ENCODE assay signal across 2 cellular contexts in the genomic region with DNA sequence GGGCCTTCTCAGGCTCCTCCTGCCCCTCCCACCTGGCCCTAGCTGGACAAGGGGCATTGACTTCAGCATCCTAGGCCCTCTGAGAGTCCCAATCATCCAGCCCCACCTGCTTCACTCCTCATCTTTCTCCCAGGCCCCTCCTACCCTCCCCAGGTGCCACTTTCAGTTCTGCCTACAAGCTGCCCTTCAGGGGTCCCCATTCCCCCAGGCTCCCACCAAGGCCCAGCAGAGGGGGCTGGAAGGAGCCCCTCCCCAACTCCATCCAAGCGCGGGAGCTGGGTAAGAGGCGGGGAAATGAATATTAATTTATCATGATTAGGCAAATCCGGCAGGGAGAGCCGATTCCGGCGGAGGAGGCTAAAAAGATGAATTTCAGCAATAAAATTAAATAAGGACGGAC.
TF ChIP-seq lines count a peak whose summit lies in the region.

No MANE protein-coding gene starts in this region.

TF ChIP-seq in SK-N-SH, 30 proteins besides CTCF, POLR2A, EP300 and RAD21:
- TF ChIP-seq, protein P1, sequence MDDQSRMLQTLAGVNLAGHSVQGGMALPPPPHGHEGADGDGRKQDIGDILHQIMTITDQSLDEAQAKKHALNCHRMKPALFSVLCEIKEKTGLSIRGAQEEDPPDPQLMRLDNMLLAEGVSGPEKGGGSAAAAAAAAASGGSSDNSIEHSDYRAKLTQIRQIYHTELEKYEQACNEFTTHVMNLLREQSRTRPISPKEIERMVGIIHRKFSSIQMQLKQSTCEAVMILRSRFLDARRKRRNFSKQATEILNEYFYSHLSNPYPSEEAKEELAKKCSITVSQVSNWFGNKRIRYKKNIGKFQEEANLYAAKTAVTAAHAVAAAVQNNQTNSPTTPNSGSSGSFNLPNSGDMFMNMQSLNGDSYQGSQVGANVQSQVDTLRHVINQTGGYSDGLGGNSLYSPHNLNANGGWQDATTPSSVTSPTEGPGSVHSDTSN (IDR thresholded peaks at IDR 0.05): no peak
- TF ChIP-seq NRF1 (IDR thresholded peaks at IDR 0.05; ENCODE audit: low read depth, low read length): no peak
- TF ChIP-seq SMC3 (IDR thresholded peaks at IDR 0.05; ENCODE audit: low read depth, low read length): no peak
- TF ChIP-seq POLR2AphosphoS5 (IDR thresholded peaks at IDR 0.05; ENCODE audit: low read depth, low read length): no peak
- no peak for TF ChIP-seq ELF1 (IDR thresholded peaks at IDR 0.05)

TF ChIP-seq in SK-N-SH treated with all-trans-retinoic acid at 6 μM for 48 hours, 23 proteins besides CTCF, POLR2A, EP300 and RAD21 (continued from another document):
- no peak for TF ChIP-seq BACH2 (CRISPR knock-in tag; IDR thresholded peaks at IDR 0.05; ENCODE audit: borderline replicate concordance)
